In genomic region chr5:74765929-74766328, GRCh38 we compare ENCODE assay signal across 8 cellular contexts. TPM values are rescaled to one million over a fixed set of nuclear protein-coding genes. Genes with fewer than 3 reads are reported as not detected.
DNase-seq lines count a peak whose midpoint lies in the region; ATAC-seq lines count a peak whose summit lies in the region.

No MANE protein-coding gene starts in this region.

- DNase-seq in T-helper 1 cell (no peak), immature natural killer cell (no peak)
- no peak for DNase-seq in activated T-helper 1 cell treated with anti-CD3 and anti-CD28 coated beads, Interleukin-12 subunit alpha, Interleukin-12 subunit beta, Interleukin-2, Interleukin-4 antibody, amounts not matched to agents 30 ng/mL and 10 ng/mL and 1 ng/mL, durations not matched to agents 14 hours and 24 hours and 36 hours (ENCODE audit: low spot score)
- no peak for DNase-seq in stimulated activated naive CD8-positive, alpha-beta T cell treated with anti-CD3 and anti-CD28 coated beads, Interleukin-15, amount 100 ng/mL, for 72 hours

- H3K27me3 Mint-ChIP-seq in T-helper 1 cell treated with Interleukin-12 subunit alpha and Interleukin-12 subunit beta and Interleukin-4 antibody, amounts not matched to agents 30 μg/mL and 1 μg/mL, for 36 hours (ENCODE audit: low read depth), result no peaks in the 10 kb centered on the region
- no peaks in the 10 kb centered on the region for H3K27me3 Mint-ChIP-seq in activated T-helper 1 cell treated with anti-CD3 and anti-CD28 coated beads, Interleukin-12 subunit alpha, Interleukin-12 subunit beta, Interleukin-2, Interleukin-4 antibody, amounts not matched to agents 30 ng/mL and 10 ng/mL and 1 ng/mL, durations not matched to agents 14 hours and 24 hours and 36 hours (ENCODE audit: insufficient read depth)
- peaks cover 0 to 3% (median 2%) of the 10 kb centered on the region in 3 donors for H3K27me3 Mint-ChIP-seq in immature natural killer cell (ENCODE audit: low read depth in 3 of 3)
- no peaks in the 10 kb centered on the region for H3K27me3 Mint-ChIP-seq in stimulated activated naive CD8-positive, alpha-beta T cell treated with anti-CD3 and anti-CD28 coated beads, Interleukin-15, amount 100 ng/mL, for 72 hours

- peak overlapping the region; percentile 99 for H3K4me3 Mint-ChIP-seq in T-helper 1 cell treated with Interleukin-12 subunit alpha and Interleukin-12 subunit beta and Interleukin-4 antibody, amounts not matched to agents 30 μg/mL and 1 μg/mL, for 36 hours
- peak overlapping the region; percentile 98 for H3K4me3 Mint-ChIP-seq in activated T-helper 1 cell treated with anti-CD3 and anti-CD28 coated beads, Interleukin-12 subunit alpha, Interleukin-12 subunit beta, Interleukin-2, Interleukin-4 antibody, amounts not matched to agents 30 ng/mL and 10 ng/mL and 1 ng/mL, durations not matched to agents 14 hours and 24 hours and 36 hours
- H3K4me3 Mint-ChIP-seq in immature natural killer cell, result peak overlapping the region; percentile 99 to 100 (median 99)
- H3K4me3 Mint-ChIP-seq in stimulated activated naive CD8-positive, alpha-beta T cell treated with anti-CD3 and anti-CD28 coated beads, Interleukin-15, amount 100 ng/mL, for 72 hours, result peak overlapping the region; percentile 100

- peaks cover 21% of the 10 kb centered on the region for H3K4me1 Mint-ChIP-seq in T-helper 1 cell treated with Interleukin-12 subunit alpha and Interleukin-12 subunit beta and Interleukin-4 antibody, amounts not matched to agents 30 μg/mL and 1 μg/mL, for 36 hours (ENCODE audit: low read depth)
- H3K4me1 Mint-ChIP-seq in activated T-helper 1 cell treated with anti-CD3 and anti-CD28 coated beads, Interleukin-12 subunit alpha, Interleukin-12 subunit beta, Interleukin-2, Interleukin-4 antibody, amounts not matched to agents 30 ng/mL and 10 ng/mL and 1 ng/mL, durations not matched to agents 14 hours and 24 hours and 36 hours (ENCODE audit: low read depth), result peaks cover 25% of the 10 kb centered on the region
- peaks cover 35 to 46% of the 10 kb centered on the region in 2 donors for H3K4me1 Mint-ChIP-seq in immature natural killer cell
- peaks cover 51% of the 10 kb centered on the region for H3K4me1 Mint-ChIP-seq in stimulated activated naive CD8-positive, alpha-beta T cell treated with anti-CD3 and anti-CD28 coated beads, Interleukin-15, amount 100 ng/mL, for 72 hours

- H3K36me3 Mint-ChIP-seq in T-helper 1 cell treated with Interleukin-12 subunit alpha and Interleukin-12 subunit beta and Interleukin-4 antibody, amounts not matched to agents 30 μg/mL and 1 μg/mL, for 36 hours (ENCODE audit: low read depth), result peaks cover 13% of the 10 kb centered on the region
- peaks cover 27% of the 10 kb centered on the region for H3K36me3 Mint-ChIP-seq in activated T-helper 1 cell treated with anti-CD3 and anti-CD28 coated beads, Interleukin-12 subunit alpha, Interleukin-12 subunit beta, Interleukin-2, Interleukin-4 antibody, amounts not matched to agents 30 ng/mL and 10 ng/mL and 1 ng/mL, durations not matched to agents 14 hours and 24 hours and 36 hours (ENCODE audit: low read depth)
- H3K36me3 Mint-ChIP-seq in immature natural killer cell, result peaks cover 4 to 17% (median 5%) of the 10 kb centered on the region in 3 donors

- no peak overlapping the region for H3K27ac Mint-ChIP-seq in T-helper 1 cell treated with Interleukin-12 subunit alpha and Interleukin-12 subunit beta and Interleukin-4 antibody, amounts not matched to agents 30 μg/mL and 1 μg/mL, for 36 hours
- no peak overlapping the region for H3K27ac Mint-ChIP-seq in activated T-helper 1 cell treated with anti-CD3 and anti-CD28 coated beads, Interleukin-12 subunit alpha, Interleukin-12 subunit beta, Interleukin-2, Interleukin-4 antibody, amounts not matched to agents 30 ng/mL and 10 ng/mL and 1 ng/mL, durations not matched to agents 14 hours and 24 hours and 36 hours
- H3K27ac Mint-ChIP-seq in immature natural killer cell, result peak overlapping the region in 3 of 6 donors; percentile 7 to 98 (median 93)
- no peak overlapping the region for H3K27ac Mint-ChIP-seq in stimulated activated naive CD8-positive, alpha-beta T cell treated with anti-CD3 and anti-CD28 coated beads, Interleukin-15, amount 100 ng/mL, for 72 hours

- no peak for ATAC-seq in stimulated activated naive CD8-positive, alpha-beta T cell treated with anti-CD3 and anti-CD28 coated beads, Interleukin-15, amount 100 ng/mL, for 72 hours
- ATAC-seq in HG02623 (IDR thresholded peaks at IDR 0.05; ENCODE audit: unreplicated experiment) (no peak), GM19463 (IDR thresholded peaks at IDR 0.05; ENCODE audit: unreplicated experiment) (no peak), HG03571 (IDR thresholded peaks at IDR 0.05; ENCODE audit: unreplicated experiment) (no peak)

- H3K9me3 Mint-ChIP-seq in T-helper 1 cell treated with Interleukin-12 subunit alpha and Interleukin-12 subunit beta and Interleukin-4 antibody, amounts not matched to agents 30 μg/mL and 1 μg/mL, for 36 hours, result no peaks in the 10 kb centered on the region
- H3K9me3 Mint-ChIP-seq in activated T-helper 1 cell treated with anti-CD3 and anti-CD28 coated beads, Interleukin-12 subunit alpha, Interleukin-12 subunit beta, Interleukin-2, Interleukin-4 antibody, amounts not matched to agents 30 ng/mL and 10 ng/mL and 1 ng/mL, durations not matched to agents 14 hours and 24 hours and 36 hours, result no peaks in the 10 kb centered on the region
- H3K9me3 Mint-ChIP-seq in immature natural killer cell, result no peaks in the 10 kb centered on the region
- no peaks in the 10 kb centered on the region for H3K9me3 Mint-ChIP-seq in stimulated activated naive CD8-positive, alpha-beta T cell treated with anti-CD3 and anti-CD28 coated beads, Interleukin-15, amount 100 ng/mL, for 72 hours

- intact Hi-C loops in activated T-helper 1 cell treated with anti-CD3 and anti-CD28 coated beads, Interleukin-12 subunit alpha, Interleukin-12 subunit beta, Interleukin-2, Interleukin-4 antibody, amounts not matched to agents 30 ng/mL and 10 ng/mL and 1 ng/mL, durations not matched to agents 14 hours and 24 hours and 36 hours (cut with micrococcal nuclease), result loop anchor here (1.0 to 10.0 kb wide), 10 partner anchors 81 to 1491 kb away; partner anchors contain the start of genes BTF3, ENC1, GCNT4 and HEXB

RNA-seq across cellular contexts. Expression of gene GFM2, which starts 1.0 kb away (rescaled TPM):
- total RNA-seq in activated T-helper 1 cell treated with anti-CD3 and anti-CD28 coated beads, Interleukin-12 subunit alpha, Interleukin-12 subunit beta, Interleukin-2, Interleukin-4 antibody, amounts not matched to agents 30 ng/mL and 10 ng/mL and 1 ng/mL, durations not matched to agents 14 hours and 24 hours and 36 hours, result 32.4 and 35.5 TPM in 2 replicates
- polyA plus RNA-seq in immature natural killer cell, result 10 to 100 TPM in 1 of 3 donors, 1 to 10 TPM in 2; 7.4 to 13.6 (median 7.5) TPM

RNA-seq across cellular contexts. Expression of gene NSA2, which starts 1.1 kb away (rescaled TPM):
- 89.0 and 94.9 TPM in 2 replicates for total RNA-seq in activated T-helper 1 cell treated with anti-CD3 and anti-CD28 coated beads, Interleukin-12 subunit alpha, Interleukin-12 subunit beta, Interleukin-2, Interleukin-4 antibody, amounts not matched to agents 30 ng/mL and 10 ng/mL and 1 ng/mL, durations not matched to agents 14 hours and 24 hours and 36 hours
- 10 to 100 TPM; 23.8 to 55.2 (median 39.1) TPM for polyA plus RNA-seq in immature natural killer cell
